In genomic region chr22:43236401-43237166, GRCh38 we compare ENCODE assay signal across 18 cellular contexts. TPM values are rescaled to one million over a fixed set of nuclear protein-coding genes. Genes with fewer than 3 reads are reported as not detected.
A peak's percentile ranks its signal among the peaks of the same experiment; 100 is the strongest.
DNase-seq lines count a peak whose midpoint lies in the region; ATAC-seq and TF ChIP-seq lines count a peak whose summit lies in the region.
"Had no signal": no experiment of that assay in that cellular context is flagged by ENCODE, and none has a peak within 500 bp of the region (broad histone marks: within the 10 kb centered on the region; RNA-seq: fewer than 3 reads in every experiment).

No MANE protein-coding gene starts in this region.

- H3K27me3 Mint-ChIP-seq in neural crest cell (ENCODE audit: low read depth), result peaks cover 4% of the 10 kb centered on the region

- H3K4me1 Mint-ChIP-seq in neural crest cell, result peaks cover 11% of the 10 kb centered on the region

- TF ChIP-seq CTCF in VCaP (conservative IDR thresholded peaks at IDR 0.05) (no peak), neural crest cell (conservative IDR thresholded peaks at IDR 0.05) (peak; percentile 14)

- DNase-seq in Ammon's horn (ENCODE audit: low spot score) (peak; percentile 51), left cardiac atrium (peak; percentile 54), neural crest cell (ENCODE audit: low read depth, low spot score) (no peak), SIG-M5 treated with dmso at 0.1 percent for 504 hours (lab: John Stamatoyannopoulos, UW; ENCODE audit: unreplicated experiment) (no peak)
- DNase-seq in NK-92 treated with Interleukin-12 subunit alpha and Interleukin-12 subunit beta, amount 100 ng/mL, for 24 hours (lab: John Stamatoyannopoulos, UW), result no peak
- DNase-seq: gastrocnemius medialis; H9; left colon; NCI-H1417 treated with DMSO at 0.1 percent for 48 hours; PC-3; sigmoid colon; stimulated activated CD4-positive, alpha-beta T cell treated with anti-CD3 and anti-CD28 coated beads, Interleukin-2, amount 100 ng/mL, for 24 hours; stimulated activated naive CD8-positive, alpha-beta T cell treated with anti-CD3 and anti-CD28 coated beads, Interleukin-15, Interleukin-2, amounts not matched to agents 100 U/mL and 50 U/mL, for 24 hours had no signal

- no peaks in the 10 kb centered on the region for H3K36me3 Mint-ChIP-seq in neural crest cell (ENCODE audit: low read depth)

- intact Hi-C loops in left cardiac atrium (cut with DNase I), result no loop called here

- no peak overlapping the region for H3K27ac Mint-ChIP-seq in neural crest cell (ENCODE audit: unreplicated experiment)
- H3K27ac Mint-ChIP-seq: T-helper 2 cell treated with Interferon-gamma antibody and Interleukin-4, amounts not matched to agents 5 μg/mL and 100 μg/mL, for 36 hours had no signal

- peak overlapping the region; percentile 38 for H3K27ac ChIP-seq in VCaP
- H3K27ac ChIP-seq: gastrocnemius medialis, sigmoid colon had no signal

- peak; percentile 78 to 80 for ATAC-seq in left cardiac atrium
- no peak for ATAC-seq in HG03025 (IDR thresholded peaks at IDR 0.05; ENCODE audit: low FRiP score, unreplicated experiment)
- ATAC-seq in GM19452 (IDR thresholded peaks at IDR 0.05; ENCODE audit: unreplicated experiment), result no peak
- ATAC-seq: activated CD4-positive, CD25-positive, alpha-beta regulatory T cell treated with anti-CD3 and anti-CD28 coated beads, Interleukin-2, amount 50 U/mL, for 24 hours; gastrocnemius medialis; left colon; PC-3; stimulated activated naive CD8-positive, alpha-beta T cell treated with anti-CD3 and anti-CD28 coated beads, Interleukin-15, Interleukin-2, amounts not matched to agents 100 U/mL and 50 U/mL, for 24 hours had no signal

- H3K9me3 Mint-ChIP-seq in neural crest cell, result no peaks in the 10 kb centered on the region
- H3K9me3 Mint-ChIP-seq: H9; T-helper 2 cell treated with Interferon-gamma antibody and Interleukin-4, amounts not matched to agents 5 μg/mL and 100 μg/mL, for 36 hours had no signal

- H3K4me3 Mint-ChIP-seq in neural crest cell, result no peak overlapping the region
- H3K4me3 Mint-ChIP-seq: H9; T-helper 2 cell treated with Interferon-gamma antibody and Interleukin-4, amounts not matched to agents 5 μg/mL and 100 μg/mL, for 36 hours had no signal

RNA-seq across cellular contexts. Expression of gene TTLL12, which starts 49.6 kb away (rescaled TPM):
- 10 to 100 TPM in 1 of 2 donors, 1 to 10 TPM in 1; 9.3 to 10.3 TPM for total RNA-seq in left cardiac atrium
- total RNA-seq in neural crest cell, result 72.4 and 73.8 TPM in 2 replicates

Comparison
In these comparisons a context has a peak if more than half of its experiments do, and no peak if none do; other contexts are left out.
1. DNase-seq: peak in Ammon's horn (single experiment) and left cardiac atrium (single experiment); none in neural crest cell (single experiment), SIG-M5 treated with dmso at 0.1 percent for 504 hours (single experiment) and NK-92 treated with Interleukin-12 subunit alpha and Interleukin-12 subunit beta, amount 100 ng/mL, for 24 hours (single experiment).
2. ATAC-seq: peak in left cardiac atrium (2 of 2); none in HG03025 (single experiment) and GM19452 (single experiment).